In the genomic region with DNA sequence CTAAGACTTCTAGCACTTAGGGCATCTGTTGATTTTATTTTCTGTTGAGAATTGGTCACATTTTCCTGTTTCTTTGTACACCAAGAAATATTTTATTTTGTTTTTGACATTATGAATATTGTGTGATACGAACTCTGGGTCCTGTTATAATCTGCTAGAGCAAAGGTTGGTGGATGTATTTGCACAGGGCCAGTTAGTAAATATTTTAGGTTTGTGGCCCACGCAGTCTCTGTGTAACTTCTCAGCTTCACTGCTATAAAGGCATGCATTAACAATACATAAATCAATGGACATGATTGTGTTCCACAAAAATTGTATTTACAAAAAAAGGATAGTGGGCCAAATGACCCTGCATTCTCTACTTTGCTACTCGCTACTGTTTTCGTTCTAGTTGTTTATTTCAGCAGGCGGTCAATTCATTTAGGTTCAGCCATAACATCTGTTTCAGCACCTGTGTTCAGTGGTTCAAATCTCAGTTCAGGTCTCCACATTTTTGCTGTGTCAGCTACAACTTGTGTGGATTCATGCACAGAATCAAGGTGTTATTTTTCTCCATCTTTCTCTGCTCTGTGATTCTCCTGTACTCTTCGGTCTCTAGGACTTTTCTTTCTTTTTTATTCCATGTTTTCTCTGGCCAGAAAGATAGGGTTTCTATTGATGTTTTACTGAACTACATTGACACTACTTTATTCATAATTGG, we compare ENCODE assay signal across 32 cellular contexts.
"Had no signal": no experiment of that assay in that cellular context is flagged by ENCODE, and none has a peak within 500 bp of the region (broad histone marks: within the 10 kb centered on the region; RNA-seq: fewer than 3 reads in every experiment).

No MANE protein-coding gene starts in this region.

- H3K4me1 ChIP-seq: SJCRH30 had no signal

- ATAC-seq: Panc1, Right ventricle myocardium inferior, SK-N-SH treated with all-trans-retinoic acid at 6 μM for 48 hours, T-cell had no signal

- DNase-seq: Kasumi-1, MM.1S, MV-4-11, NCI-H1092, NCI-H1105, NCI-H1417 treated with DMSO at 0.1 percent for 48 hours, NCI-H1436 treated with DMSO at 0.1 percent for 48 hours, NCI-H1694 treated with DMSO at 0.1 percent for 48 hours, NCI-H1930, NCI-H2029 treated with DMSO at 0.1 percent for 48 hours, NCI-H2081 treated with DMSO at 0.1 percent for 48 hours, NCI-H2107, NCI-H2171, NCI-H226, NCI-H446 treated with DMSO at 0.1 percent for 48 hours, NCI-H510A, NCI-H524, NCI-H526, NCI-H69, NCI-H748 treated with DMSO at 0.1 percent for 48 hours, NCI-H82, SHP77, SIG-M5, SJCRH30, T-cell had no signal

- H3K4me2 ChIP-seq: PC-9 had no signal

- H3K9me3 ChIP-seq: SJCRH30 had no signal

- H3K36me3 ChIP-seq: SJCRH30 had no signal

- H2AFZ ChIP-seq: PC-9 had no signal

- H3K27me3 ChIP-seq: SJCRH30 had no signal

- H3K27ac ChIP-seq: PC-9, RWPE1, SJCRH30, SK-N-MC had no signal

- FAIRE-seq: RCC 7860 had no signal

- H3K4me3 ChIP-seq: PC-9, SJCRH30, SK-N-MC had no signal
